In the genomic region with DNA sequence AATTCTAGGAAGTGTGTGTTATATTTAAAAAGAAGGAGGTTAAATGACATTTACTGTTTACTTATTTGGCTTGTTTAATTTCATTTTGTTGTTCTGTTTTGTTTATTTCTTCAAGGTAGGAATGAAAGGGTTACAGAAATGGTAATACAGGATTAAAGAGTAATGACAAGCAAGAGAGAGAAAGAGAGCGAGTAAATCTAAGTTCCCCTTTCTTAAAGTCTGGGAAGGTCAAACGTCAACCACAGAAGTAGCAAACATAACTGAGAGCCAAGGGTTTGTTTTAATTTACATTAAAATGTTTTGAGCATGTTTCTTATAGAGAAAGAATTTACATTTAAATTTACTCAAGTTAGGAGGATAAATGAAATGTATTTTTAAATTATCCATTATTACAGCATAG, we compare ENCODE assay signal across 32 cellular contexts. TPM values are rescaled to one million over a fixed set of nuclear protein-coding genes. Genes with fewer than 3 reads are reported as not detected.
"Had no signal": no experiment of that assay in that cellular context is flagged by ENCODE, and none has a peak within 500 bp of the region (broad histone marks: within the 10 kb centered on the region; RNA-seq: fewer than 3 reads in every experiment).

No MANE protein-coding gene starts in this region.

- H3K36me3 Mint-ChIP-seq: mesothelial cell of epicardium; naive B cell; naive thymus-derived CD8-positive, alpha-beta T cell had no signal

- H3K4me3 Mint-ChIP-seq: dendritic cell treated with granulocyte-macrophage colony-stimulating factor and Interleukin-4, amounts not matched to agents 40 ng/mL and 50 ng/mL, for 4 days; effector memory CD8-positive, alpha-beta T cell; endodermal cell; mesothelial cell of epicardium; naive B cell; naive thymus-derived CD8-positive, alpha-beta T cell had no signal

- H3K4me3 ChIP-seq: esophagus squamous epithelium, gastrocnemius medialis, heart right ventricle, left lung, lower lobe of right lung, mucosa of descending colon had no signal

- H3K4me1 ChIP-seq: esophagus squamous epithelium, gastrocnemius medialis, heart right ventricle, left lung, lower lobe of right lung had no signal

- H3K27me3 Mint-ChIP-seq: dendritic cell treated with granulocyte-macrophage colony-stimulating factor and Interleukin-4, amounts not matched to agents 40 ng/mL and 50 ng/mL, for 4 days; effector memory CD8-positive, alpha-beta T cell; naive B cell; naive thymus-derived CD8-positive, alpha-beta T cell had no signal

- H3K27ac ChIP-seq: epithelial cell of prostate, esophagus squamous epithelium, gastrocnemius medialis, heart right ventricle, left lung, lower lobe of right lung had no signal

- ATAC-seq: effector memory CD8-positive, alpha-beta T cell; esophagus mucosa; gastrocnemius medialis; heart right ventricle; left cardiac atrium; left lung; left ventricle myocardium superior; lower lobe of right lung; mucosa of descending colon; naive thymus-derived CD8-positive, alpha-beta T cell had no signal

- H3K4me1 Mint-ChIP-seq: endodermal cell; mesothelial cell of epicardium; naive B cell; naive thymus-derived CD8-positive, alpha-beta T cell had no signal

- DNase-seq: cortex of kidney; effector CD8-positive, alpha-beta T cell; effector memory CD8-positive, alpha-beta T cell; endodermal cell; erythroblast; esophagus squamous epithelium; foreskin fibroblast; foreskin melanocyte; gastrocnemius medialis; glutamatergic neuron; head of caudate nucleus; heart right ventricle; hippocampal formation; left cardiac atrium; left lung; left ventricle myocardium superior; lower lobe of right lung; mesenchymal stem cell; mucosa of descending colon; naive B cell; naive thymus-derived CD8-positive, alpha-beta T cell had no signal

- H3K27ac Mint-ChIP-seq: dendritic cell treated with granulocyte-macrophage colony-stimulating factor and Interleukin-4, amounts not matched to agents 40 ng/mL and 50 ng/mL, for 4 days; effector memory CD8-positive, alpha-beta T cell; endodermal cell; mesothelial cell of epicardium; naive thymus-derived CD8-positive, alpha-beta T cell had no signal

- H3K36me3 ChIP-seq: esophagus squamous epithelium, gastrocnemius medialis, heart right ventricle, left lung, lower lobe of right lung had no signal

- H3K27me3 ChIP-seq: esophagus squamous epithelium, gastrocnemius medialis, heart right ventricle, left lung had no signal

- H3K9me3 Mint-ChIP-seq: dendritic cell treated with granulocyte-macrophage colony-stimulating factor and Interleukin-4, amounts not matched to agents 40 ng/mL and 50 ng/mL, for 4 days; endodermal cell; mesothelial cell of epicardium had no signal

RNA-seq across cellular contexts. Expression of gene HCN1, which starts 18.7 kb away (rescaled TPM):
- total RNA-seq: dermis microvascular lymphatic vessel endothelial cell; esophagus mucosa; glomerular endothelial cell; kidney epithelial cell; lower lobe of right lung; lung microvascular endothelial cell; mesenteric fat pad; mesothelial cell of epicardium; myocyte; naive thymus-derived CD8-positive, alpha-beta T cell had no signal
- polyA plus RNA-seq: keratinocyte; naive thymus-derived CD8-positive, alpha-beta T cell had no signal
